ENCODE assay signal across 22 cellular contexts in genomic region chr18:750456-750855, GRCh38.
"Had no signal": no experiment of that assay in that cellular context is flagged by ENCODE, and none has a peak within 500 bp of the region (broad histone marks: within the 10 kb centered on the region; RNA-seq: fewer than 3 reads in every experiment).

No MANE protein-coding gene starts in this region.

- H3K27me3 Mint-ChIP-seq: stimulated activated naive CD8-positive, alpha-beta T cell treated with anti-CD3 and anti-CD28 coated beads, Interleukin-15, Interleukin-2, amounts not matched to agents 100 ng/mL and 50 ng/mL, for 24 hours had no signal

- ATAC-seq: foreskin keratinocyte; left colon; psoas muscle; right lobe of liver; stimulated activated memory B cell treated with anti-CD40 and anti-IgM and Interleukin-4, amounts not matched to agents 10 μg/mL and 1 μg/mL and 100 μg/mL, for 72 hours had no signal

- FAIRE-seq: colon had no signal

- H3K9me3 ChIP-seq: psoas muscle, right lobe of liver, spleen, tibial artery, upper lobe of left lung, vagina had no signal

- DNase-seq: dermis blood vessel endothelial cell; endodermal cell; erythroblast; foreskin keratinocyte; head of caudate nucleus; left colon; psoas muscle; retina; right lobe of liver; spleen; stimulated activated CD4-positive, alpha-beta T cell treated with anti-CD3 and anti-CD28 coated beads, Interleukin-15, amount 100 ng/mL, for 24 hours; stimulated activated CD4-positive, alpha-beta T cell treated with anti-CD3 and anti-CD28 coated beads, Interleukin-1b, Interleukin-23, amount 100 ng/mL, for 48 hours; stimulated activated CD4-positive, alpha-beta T cell treated with anti-CD3 and anti-CD28 coated beads, Interleukin-4, amount 100 ng/mL, for 24 hours; tibial artery; upper lobe of left lung had no signal

- H3K4me1 Mint-ChIP-seq: stimulated activated memory B cell treated with anti-CD40 and anti-IgM and Interleukin-4, amounts not matched to agents 10 μg/mL and 1 μg/mL and 100 μg/mL, for 72 hours had no signal

- H3K36me3 Mint-ChIP-seq: stimulated activated memory B cell treated with anti-CD40 and anti-IgM and Interleukin-4, amounts not matched to agents 10 μg/mL and 1 μg/mL and 100 μg/mL, for 72 hours had no signal

- H3K27me3 ChIP-seq: foreskin keratinocyte, hepatocyte, right lobe of liver, spleen, tibial artery, upper lobe of left lung, vagina had no signal

- H3K9me3 Mint-ChIP-seq: endodermal cell; nephron; stimulated activated memory B cell treated with anti-CD40 and anti-IgM and Interleukin-4, amounts not matched to agents 10 μg/mL and 1 μg/mL and 100 μg/mL, for 72 hours; stimulated activated naive CD8-positive, alpha-beta T cell treated with anti-CD3 and anti-CD28 coated beads, Interleukin-15, Interleukin-2, amounts not matched to agents 100 ng/mL and 50 ng/mL, for 24 hours had no signal

- H3K27ac Mint-ChIP-seq: endodermal cell; nephron; stimulated activated memory B cell treated with anti-CD40 and anti-IgM and Interleukin-4, amounts not matched to agents 10 μg/mL and 1 μg/mL and 100 μg/mL, for 72 hours; stimulated activated naive CD8-positive, alpha-beta T cell treated with anti-CD3 and anti-CD28 coated beads, Interleukin-15, Interleukin-2, amounts not matched to agents 100 ng/mL and 50 ng/mL, for 24 hours had no signal

- H3K4me3 Mint-ChIP-seq: endodermal cell; nephron; stimulated activated memory B cell treated with anti-CD40 and anti-IgM and Interleukin-4, amounts not matched to agents 10 μg/mL and 1 μg/mL and 100 μg/mL, for 72 hours; stimulated activated naive CD8-positive, alpha-beta T cell treated with anti-CD3 and anti-CD28 coated beads, Interleukin-15, Interleukin-2, amounts not matched to agents 100 ng/mL and 50 ng/mL, for 24 hours had no signal

- H3K4me1 ChIP-seq: foreskin keratinocyte, psoas muscle, right lobe of liver, spleen, upper lobe of left lung, vagina had no signal

- H3K4me3 ChIP-seq: hepatocyte, psoas muscle, right lobe of liver, spleen, tibial artery, upper lobe of left lung, vagina had no signal

- H3K27ac ChIP-seq: foreskin keratinocyte, hepatocyte, parathyroid adenoma, psoas muscle, right lobe of liver, spleen, upper lobe of left lung, vagina had no signal
